ENCODE assay signal across 8 cellular contexts in genomic region chr11:130980463-130980862, GRCh38.
"Had no signal": no experiment of that assay in that cellular context is flagged by ENCODE, and none has a peak within 500 bp of the region (broad histone marks: within the 10 kb centered on the region; RNA-seq: fewer than 3 reads in every experiment).

No MANE protein-coding gene starts in this region.

- FAIRE-seq: H1, H54, HepG2, K562 had no signal

- DNase-seq: H9, HCEC 1CT had no signal

- H3K27ac ChIP-seq: HL-60 had no signal

- H3K4me3 ChIP-seq: GM23338, K562 had no signal

- H2AFZ ChIP-seq: GM23338 had no signal

- H3K4me2 ChIP-seq: GM23338 had no signal
